Comparison of ENCODE assay signal across 12 cellular contexts in the genomic region with DNA sequence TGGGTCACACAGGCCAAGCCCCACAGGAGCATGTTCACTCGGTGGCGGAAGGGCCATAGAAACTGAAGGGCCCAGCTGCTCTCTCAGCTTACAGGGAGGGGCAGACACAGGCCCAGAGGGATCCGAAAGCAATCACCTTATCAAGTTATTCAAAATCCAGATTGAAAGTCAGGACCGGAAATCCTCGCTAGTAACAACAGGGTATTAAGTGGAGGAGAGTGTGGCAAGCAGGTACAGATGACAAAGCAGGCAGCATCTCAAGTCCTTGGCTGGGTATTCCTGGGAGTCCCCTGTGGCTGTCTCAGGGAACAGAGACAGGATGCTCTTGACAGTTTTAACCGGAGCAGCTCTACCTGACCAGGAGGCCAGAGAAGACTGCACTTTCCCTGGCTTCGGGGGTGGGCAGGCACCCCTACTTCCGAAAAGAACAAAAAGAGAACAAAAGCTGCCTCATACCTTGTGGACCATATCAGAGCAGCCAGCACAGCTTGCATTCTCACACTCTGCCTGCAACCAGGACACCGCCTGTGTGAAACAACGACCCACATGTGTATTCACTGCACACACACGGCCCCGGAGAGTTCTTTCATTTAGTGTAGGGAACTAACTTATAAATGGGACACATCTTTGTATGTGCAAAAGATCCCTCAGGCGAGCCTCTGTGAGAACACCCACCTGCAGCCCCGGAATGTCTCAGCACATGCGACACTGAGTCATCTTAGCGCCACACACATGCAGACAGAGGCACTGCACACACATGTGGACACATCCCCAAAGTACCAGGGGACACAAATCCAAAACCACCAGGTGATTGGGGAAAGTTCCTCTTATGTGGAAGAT.
A peak's percentile ranks its signal among the peaks of the same experiment; 100 is the strongest.
DNase-seq lines count a peak whose midpoint lies in the region; ATAC-seq and TF ChIP-seq lines count a peak whose summit lies in the region.
"Had no signal": no experiment of that assay in that cellular context is flagged by ENCODE, and none has a peak within 500 bp of the region (broad histone marks: within the 10 kb centered on the region; RNA-seq: fewer than 3 reads in every experiment).

No MANE protein-coding gene starts in this region.

- no peaks in the 10 kb centered on the region for H3K9me3 Mint-ChIP-seq in memory B cell

- DNase-seq in heart right ventricle (no peak), left ventricle myocardium superior (no peak), WERI-Rb-1 (peak; percentile 55), memory B cell (ENCODE audit: low spot score in 2 of 2) (no peak), transverse colon (no peak), NCI-H774 (lab: John Stamatoyannopoulos, UW) (no peak)
- DNase-seq in stimulated activated CD4-positive, alpha-beta T cell treated with anti-CD3 and anti-CD28 coated beads, Interleukin-2, amount 100 ng/mL, for 48 hours = no peak
- DNase-seq: OCI-M1 had no signal

- H3K4me1 ChIP-seq in heart right ventricle (peaks cover 40 to 99% (median 88%) of the 10 kb centered on the region in 9 donors), transverse colon (peaks cover 17 to 38% (median 33%) of the 10 kb centered on the region in 4 donors)

- ATAC-seq in heart right ventricle (peak in 3 of 8 donors; percentile 6 to 24 (median 6)), left ventricle myocardium superior (no peak), memory B cell (ENCODE audit: low read depth) (peak; percentile 70), GM19023 (IDR thresholded peaks at IDR 0.05; ENCODE audit: unreplicated experiment) (no peak)

- WGBS in heart right ventricle, 2 donors = 39 to 40% methylated on average over 16 of the region's 16 CpGs
- WGBS in transverse colon (ENCODE audit: low coverage in 1 of 2), 2 donors = 71 to 86% methylated on average over 5 to 15 of the region's 16 CpGs

- TF ChIP-seq EP300 in transverse colon (IDR thresholded peaks at IDR 0.05; ENCODE audit: low read depth) = no peak

- intact Hi-C loops in heart right ventricle (cut with DNase I) (loop anchor here in 6 of 10 donors (2.0 to 10.0 kb wide), 4 partner anchors 23 to 59 kb away; no protein-coding TSS in a partner anchor), left ventricle myocardium superior (cut with micrococcal nuclease) (no loop called here), transverse colon (cut with DNase I; ENCODE audit: low total_unique reads) (no loop called here)

- peak overlapping the region; percentile 53 for H3K4me3 Mint-ChIP-seq in memory B cell

- no peaks in the 10 kb centered on the region for H3K36me3 ChIP-seq in heart right ventricle
- H3K36me3 ChIP-seq in WERI-Rb-1 = no peaks in the 10 kb centered on the region
- H3K36me3 ChIP-seq in transverse colon = no peaks in the 10 kb centered on the region

- TF ChIP-seq CTCF in heart right ventricle (IDR thresholded peaks at IDR 0.05) (peak in 1 of 9 donors; percentile 18), WERI-Rb-1 (IDR thresholded peaks at IDR 0.05; ENCODE audit: low read depth, low read length) (peak; percentile 36; the same call in 1 of the 2 replicates), transverse colon (IDR thresholded peaks at IDR 0.05) (no peak)

- H3K9me3 ChIP-seq in heart right ventricle (no peaks in the 10 kb centered on the region), WERI-Rb-1 (ENCODE audit: severe bottlenecking) (no peaks in the 10 kb centered on the region), transverse colon (no peaks in the 10 kb centered on the region)

- TF ChIP-seq POLR2A in transverse colon (IDR thresholded peaks at IDR 0.05) = no peak

- no peaks in the 10 kb centered on the region for H3K27me3 ChIP-seq in heart right ventricle
- H3K27me3 ChIP-seq in WERI-Rb-1 (ENCODE audit: insufficient read depth, low read depth, severe bottlenecking) = no peaks in the 10 kb centered on the region
- no peaks in the 10 kb centered on the region for H3K27me3 ChIP-seq in transverse colon

- H3K36me3 Mint-ChIP-seq in memory B cell = peaks cover 11% of the 10 kb centered on the region

- H3K27ac Mint-ChIP-seq in memory B cell = peak overlapping the region; percentile 75

- in situ Hi-C loops in transverse colon (cut with MboI; ENCODE audit: low pct_ligation_motif_present in 1 of 4, low pct_unique_long_range_greater_than_20kb in 1 of 4, low sequenced_read_pairs in 3 of 4) = no loop called here

- H3K4me1 Mint-ChIP-seq in memory B cell = peaks cover 79% of the 10 kb centered on the region

- H3K27ac ChIP-seq in heart right ventricle = peak overlapping the region in 9 of 10 donors; percentile 33 to 83 (median 81)
- no peak overlapping the region for H3K27ac ChIP-seq in WERI-Rb-1
- peak overlapping the region; percentile 33 to 65 (median 52) for H3K27ac ChIP-seq in transverse colon
- H3K27ac ChIP-seq: KMS-11 had no signal

- H3K27me3 Mint-ChIP-seq in memory B cell = no peaks in the 10 kb centered on the region

- peak overlapping the region in 3 of 10 donors; percentile 6 to 26 (median 19) for H3K4me3 ChIP-seq in heart right ventricle
- H3K4me3 ChIP-seq in WERI-Rb-1 (ENCODE audit: low read depth, low read length) = no peak overlapping the region
- no peak overlapping the region for H3K4me3 ChIP-seq in transverse colon
- H3K4me3 ChIP-seq: lung, smooth muscle cell had no signal

Comparison
In these comparisons a context has a peak if more than half of its experiments do, and no peak if none do; other contexts are left out.
1. intact Hi-C loops: an anchor here in heart right ventricle (2.0 to 10.0 kb wide); none called in left ventricle myocardium superior and transverse colon.